Comparison of ENCODE assay signal across 1 cellular context in genomic region chr20:63023071-63023835, GRCh38.
TF ChIP-seq lines count a peak whose summit lies in the region.

No MANE protein-coding gene starts in this region.

TF ChIP-seq in IMR-90, 13 proteins besides CTCF, POLR2A, EP300 and RAD21 (continued from another document):
- no peak for TF ChIP-seq FOS (IDR thresholded peaks at IDR 0.05; ENCODE audit: low read depth, low read length)
- no peak for TF ChIP-seq BHLHE40 (IDR thresholded peaks at IDR 0.05; ENCODE audit: low read depth, low read length)
- no peak for TF ChIP-seq RCOR1 (IDR thresholded peaks at IDR 0.05; ENCODE audit: insufficient replicate concordance, low read length)
- TF ChIP-seq SMC3 (IDR thresholded peaks at IDR 0.05; ENCODE audit: low read depth, low read length), result no peak
- TF ChIP-seq RFX5 (IDR thresholded peaks at IDR 0.05; ENCODE audit: low read depth, low read length), result no peak
- no peak for TF ChIP-seq MXI1 (IDR thresholded peaks at IDR 0.05; ENCODE audit: borderline replicate concordance, low read depth, low read length)
- TF ChIP-seq CEBPB (IDR thresholded peaks at IDR 0.05; ENCODE audit: low read depth, low read length), result no peak
- TF ChIP-seq MAZ (IDR thresholded peaks at IDR 0.05; ENCODE audit: borderline replicate concordance, low read depth, low read length), result no peak
